23 cellular contexts compared by ENCODE assay signal in the genomic region with DNA sequence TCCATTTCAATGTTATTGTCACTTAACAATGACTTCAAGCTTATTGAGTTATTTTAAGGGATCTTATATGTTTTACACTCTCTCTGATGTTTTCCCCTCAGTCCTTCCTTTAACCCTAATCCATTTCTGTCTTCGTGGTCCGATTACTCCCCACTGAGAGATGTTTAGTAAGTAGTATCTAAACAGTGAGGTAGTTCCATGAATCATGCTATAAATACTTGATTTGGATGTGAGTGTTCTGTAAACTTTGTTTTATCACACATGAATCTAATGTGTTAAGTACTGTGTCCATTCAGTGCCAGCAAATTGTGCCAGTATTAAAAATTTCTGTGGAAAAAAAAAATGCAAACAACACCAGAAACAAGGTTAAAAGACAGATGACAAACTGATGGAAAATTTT. TPM values are rescaled to one million over a fixed set of nuclear protein-coding genes. Genes with fewer than 3 reads are reported as not detected.
"Had no signal": no experiment of that assay in that cellular context is flagged by ENCODE, and none has a peak within 500 bp of the region (broad histone marks: within the 10 kb centered on the region; RNA-seq: fewer than 3 reads in every experiment).

No MANE protein-coding gene starts in this region.

- H3K9ac ChIP-seq: neural progenitor cell had no signal

- H3K4me3 ChIP-seq: body of pancreas, hepatocyte, left lung, neural progenitor cell, spleen, thoracic aorta, vagina had no signal

- H2AFZ ChIP-seq: hepatocyte, neural progenitor cell had no signal

- H3K9me3 ChIP-seq: body of pancreas, left lung, spleen, thoracic aorta, vagina had no signal

- H3K4me2 ChIP-seq: hepatocyte, neural progenitor cell had no signal

- DNase-seq: activated effector memory CD4-positive, alpha-beta T cell treated with Interleukin-2 at 50 U/mL for 16 hours; activated naive CD4-positive, alpha-beta T cell treated with anti-CD3 and anti-CD28 coated beads, Interleukin-2, amount 10 ng/mL, durations not matched to agents 7 days and 5 days; activated T-cell treated with anti-CD3 and anti-CD28 coated beads, Interleukin-2, amount 50 U/mL, for 48 hours; body of pancreas; dermis blood vessel endothelial cell; effector CD8-positive, alpha-beta T cell; glutamatergic neuron; immature natural killer cell; kidney glomerular epithelial cell; left lung; mammary epithelial cell; naive thymus-derived CD8-positive, alpha-beta T cell; retina; spleen; stimulated activated CD4-positive, alpha-beta T cell treated with anti-CD3 and anti-CD28 coated beads, Interleukin-4, amount 100 ng/mL, for 1 hour; stimulated activated naive CD4-positive, alpha-beta T cell; T-helper 9 cell had no signal

- H3K27ac ChIP-seq: body of pancreas, hepatocyte, left lung, neural progenitor cell, spleen, thoracic aorta, vagina had no signal

- H3K79me2 ChIP-seq: hepatocyte had no signal

- H3K4me1 ChIP-seq: body of pancreas, left lung, neural progenitor cell, spleen, vagina had no signal

- H3K27me3 ChIP-seq: body of pancreas, hepatocyte, left lung, neural progenitor cell, spleen, vagina had no signal

- ATAC-seq: body of pancreas; left lung; naive thymus-derived CD8-positive, alpha-beta T cell; WTC11 had no signal

RNA-seq across cellular contexts. Expression of a gene that starts 30.5 kb away (rescaled TPM):
- total RNA-seq: frontal cortex; naive thymus-derived CD8-positive, alpha-beta T cell; vagina; WTC11 had no signal
- polyA plus RNA-seq: immature natural killer cell; naive thymus-derived CD8-positive, alpha-beta T cell had no signal

RNA-seq across cellular contexts. Expression of a gene that starts 32.5 kb away (rescaled TPM):
- total RNA-seq: body of pancreas; dermis blood vessel endothelial cell; naive thymus-derived CD8-positive, alpha-beta T cell had no signal
